ENCODE assay signal across 16 cellular contexts in the genomic region with DNA sequence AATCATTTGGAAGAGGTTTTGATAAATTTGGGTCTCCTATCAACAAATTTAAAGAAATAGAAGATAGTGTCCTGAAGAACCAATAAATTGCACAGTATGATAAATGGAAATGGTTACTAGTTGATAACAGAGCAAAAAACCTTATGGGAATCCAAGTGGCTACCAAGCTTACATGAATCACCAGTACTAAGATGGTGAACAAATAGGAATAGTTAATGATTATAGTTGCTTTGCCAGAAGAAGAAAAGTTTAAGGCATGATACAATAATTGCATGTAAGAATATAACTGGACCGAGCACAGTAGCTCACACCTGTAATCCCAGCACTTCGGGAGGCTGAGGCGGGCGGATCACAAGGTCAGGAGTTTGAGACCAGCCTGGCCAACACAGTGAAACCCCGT.
"Had no signal": no experiment of that assay in that cellular context is flagged by ENCODE, and none has a peak within 500 bp of the region (broad histone marks: within the 10 kb centered on the region; RNA-seq: fewer than 3 reads in every experiment).

No MANE protein-coding gene starts in this region.

- H3K9me3 ChIP-seq: body of pancreas, colonic mucosa, tibial artery had no signal

- H3K79me2 ChIP-seq: hepatocyte had no signal

- H3K36me3 ChIP-seq: colonic mucosa had no signal

- ATAC-seq: activated CD8-positive, alpha-beta memory T cell treated with anti-CD3 and anti-CD28 coated beads, Interleukin-2, amount 10 ng/mL, durations not matched to agents 7 days and 5 days; body of pancreas; left lobe of liver; stimulated activated naive B cell treated with anti-CD40 and anti-IgM and Interleukin-4, amounts not matched to agents 10 μg/mL and 1 μg/mL and 100 μg/mL, for 72 hours had no signal

- H3K27ac ChIP-seq: body of pancreas, colonic mucosa, hepatocyte, tibial artery had no signal

- H3K4me3 ChIP-seq: body of pancreas, colonic mucosa, hepatocyte, lung, tibial artery had no signal

- H3K27me3 ChIP-seq: body of pancreas, colonic mucosa, hepatocyte, tibial artery had no signal

- DNase-seq: activated CD4-positive, alpha-beta memory T cell treated with anti-CD3 and anti-CD28 coated beads, Interleukin-2, amount 10 ng/mL, durations not matched to agents 7 days and 5 days; activated CD4-positive, alpha-beta T cell treated with anti-CD3 and anti-CD28 coated beads for 36 hours; activated CD8-positive, alpha-beta memory T cell treated with anti-CD3 and anti-CD28 coated beads, Interleukin-2, amount 10 ng/mL, durations not matched to agents 7 days and 5 days; activated naive CD4-positive, alpha-beta T cell; activated naive CD8-positive, alpha-beta T cell treated with anti-CD3 and anti-CD28 coated beads for 36 hours; body of pancreas; central memory CD4-positive, alpha-beta T cell; colonic mucosa; endodermal cell; posterior cingulate gyrus; stimulated activated naive B cell treated with anti-CD40 and anti-IgM and Interleukin-4, amounts not matched to agents 10 μg/mL and 1 μg/mL and 100 μg/mL, for 72 hours; SW 1271; tibial artery had no signal

- H3K4me1 ChIP-seq: body of pancreas, colonic mucosa, tibial artery had no signal

- H3K4me2 ChIP-seq: hepatocyte had no signal

- H2AFZ ChIP-seq: hepatocyte had no signal
